20 cellular contexts compared by ENCODE assay signal in genomic region chr2:109454764-109455394, GRCh38.
"Had no signal": no experiment of that assay in that cellular context is flagged by ENCODE, and none has a peak within 500 bp of the region (broad histone marks: within the 10 kb centered on the region; RNA-seq: fewer than 3 reads in every experiment).

No MANE protein-coding gene starts in this region.

- DNase-seq: activated naive CD4-positive, alpha-beta T cell treated with Interleukin-2 at 50 U/mL for 16 hours; amniotic stem cell; caudate nucleus; effector CD8-positive, alpha-beta T cell; foreskin keratinocyte; glutamatergic neuron; hypothalamus; kidney glomerular epithelial cell; left ventricle myocardium superior; nucleus accumbens; SJCRH30; small intestine; stomach; T-helper 2 cell had no signal

- H3K27ac Mint-ChIP-seq: memory B cell; natural killer cell treated with Interleukin-12 subunit alpha and Interleukin-12 subunit beta and Interleukin-15 and Interleukin-18, amount 100 ng/mL, for 72 hours; progenitor cell of endocrine pancreas; WTC11 had no signal

- H3K4me1 Mint-ChIP-seq: memory B cell, WTC11 had no signal

- H3K4me3 Mint-ChIP-seq: memory B cell; natural killer cell treated with Interleukin-12 subunit alpha and Interleukin-12 subunit beta and Interleukin-15 and Interleukin-18, amount 100 ng/mL, for 72 hours; WTC11 had no signal

- H3K27ac ChIP-seq: foreskin keratinocyte, right atrium auricular region, SJCRH30, stomach, thoracic aorta had no signal

- H3K4me1 ChIP-seq: foreskin keratinocyte had no signal

- H3K36me3 ChIP-seq: right atrium auricular region, SJCRH30, stomach had no signal

- H3K9me3 ChIP-seq: right atrium auricular region, SJCRH30, stomach, thoracic aorta had no signal

- H3K27me3 ChIP-seq: right atrium auricular region, SJCRH30, stomach had no signal

- H3K27me3 Mint-ChIP-seq: natural killer cell treated with Interleukin-12 subunit alpha and Interleukin-12 subunit beta and Interleukin-15 and Interleukin-18, amount 100 ng/mL, for 72 hours; progenitor cell of endocrine pancreas had no signal

- ATAC-seq: foreskin keratinocyte; left ventricle myocardium superior; natural killer cell treated with Interleukin-12 subunit alpha and Interleukin-12 subunit beta and Interleukin-15 and Interleukin-18, amount 100 ng/mL, for 72 hours; WTC11 had no signal

- H3K9me3 Mint-ChIP-seq: memory B cell; natural killer cell treated with Interleukin-12 subunit alpha and Interleukin-12 subunit beta and Interleukin-15 and Interleukin-18, amount 100 ng/mL, for 72 hours; WTC11 had no signal

- H3K4me3 ChIP-seq: right atrium auricular region, SJCRH30, stomach, thoracic aorta had no signal

- H3K36me3 Mint-ChIP-seq: memory B cell; natural killer cell treated with Interleukin-12 subunit alpha and Interleukin-12 subunit beta and Interleukin-15 and Interleukin-18, amount 100 ng/mL, for 72 hours; WTC11 had no signal
